Comparison of ENCODE assay signal across 1 cellular context in genomic region chr19:38737297-38737865, GRCh38.
TF ChIP-seq lines count a peak whose summit lies in the region.

No MANE protein-coding gene starts in this region.

TF ChIP-seq in HCT116, 20 proteins besides CTCF, POLR2A, EP300 and RAD21 (continued from another document):
- TF ChIP-seq, protein P1, sequence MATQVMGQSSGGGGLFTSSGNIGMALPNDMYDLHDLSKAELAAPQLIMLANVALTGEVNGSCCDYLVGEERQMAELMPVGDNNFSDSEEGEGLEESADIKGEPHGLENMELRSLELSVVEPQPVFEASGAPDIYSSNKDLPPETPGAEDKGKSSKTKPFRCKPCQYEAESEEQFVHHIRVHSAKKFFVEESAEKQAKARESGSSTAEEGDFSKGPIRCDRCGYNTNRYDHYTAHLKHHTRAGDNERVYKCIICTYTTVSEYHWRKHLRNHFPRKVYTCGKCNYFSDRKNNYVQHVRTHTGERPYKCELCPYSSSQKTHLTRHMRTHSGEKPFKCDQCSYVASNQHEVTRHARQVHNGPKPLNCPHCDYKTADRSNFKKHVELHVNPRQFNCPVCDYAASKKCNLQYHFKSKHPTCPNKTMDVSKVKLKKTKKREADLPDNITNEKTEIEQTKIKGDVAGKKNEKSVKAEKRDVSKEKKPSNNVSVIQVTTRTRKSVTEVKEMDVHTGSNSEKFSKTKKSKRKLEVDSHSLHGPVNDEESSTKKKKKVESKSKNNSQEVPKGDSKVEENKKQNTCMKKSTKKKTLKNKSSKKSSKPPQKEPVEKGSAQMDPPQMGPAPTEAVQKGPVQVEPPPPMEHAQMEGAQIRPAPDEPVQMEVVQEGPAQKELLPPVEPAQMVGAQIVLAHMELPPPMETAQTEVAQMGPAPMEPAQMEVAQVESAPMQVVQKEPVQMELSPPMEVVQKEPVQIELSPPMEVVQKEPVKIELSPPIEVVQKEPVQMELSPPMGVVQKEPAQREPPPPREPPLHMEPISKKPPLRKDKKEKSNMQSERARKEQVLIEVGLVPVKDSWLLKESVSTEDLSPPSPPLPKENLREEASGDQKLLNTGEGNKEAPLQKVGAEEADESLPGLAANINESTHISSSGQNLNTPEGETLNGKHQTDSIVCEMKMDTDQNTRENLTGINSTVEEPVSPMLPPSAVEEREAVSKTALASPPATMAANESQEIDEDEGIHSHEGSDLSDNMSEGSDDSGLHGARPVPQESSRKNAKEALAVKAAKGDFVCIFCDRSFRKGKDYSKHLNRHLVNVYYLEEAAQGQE (IDR thresholded peaks at IDR 0.05; ENCODE audit: low read depth) = no peak
- TF ChIP-seq EZH2 (IDR thresholded peaks at IDR 0.05) (no peak), JUND (IDR thresholded peaks at IDR 0.05) (no peak), SIN3A (IDR thresholded peaks at IDR 0.05; ENCODE audit: low read depth) (no peak)
